Comparison of ENCODE assay signal across 16 cellular contexts in genomic region chr21:46291561-46291960, GRCh38. TPM values are rescaled to one million over a fixed set of nuclear protein-coding genes. Genes with fewer than 3 reads are reported as not detected.
A peak's percentile ranks its signal among the peaks of the same experiment; 100 is the strongest.
DNase-seq lines count a peak whose midpoint lies in the region; ATAC-seq, FAIRE-seq and TF ChIP-seq lines count a peak whose summit lies in the region.
"Had no signal": no experiment of that assay in that cellular context is flagged by ENCODE, and none has a peak within 500 bp of the region (broad histone marks: within the 10 kb centered on the region; RNA-seq: fewer than 3 reads in every experiment).

No MANE protein-coding gene starts in this region.

- no peak for DNase-seq in activated CD8-positive, alpha-beta T cell treated with anti-CD3 and anti-CD28 coated beads, Interleukin-2, amount 10 ng/mL, durations not matched to agents 7 days and 5 days
- DNase-seq in activated CD8-positive, alpha-beta T cell treated with anti-CD3 and anti-CD28 coated beads for 36 hours: no peak
- no peak for DNase-seq in endodermal cell
- no peak for DNase-seq in D721Med (ENCODE audit: insufficient read length, low spot score)
- DNase-seq: CD4-positive, CD25-positive, alpha-beta regulatory T cell; DND-41; H7; NCI-H1105 treated with DMSO at 0.1 percent for 48 hours; NCI-H2029 treated with DMSO at 0.1 percent for 48 hours; NCI-H226; NCI-H510A treated with DMSO at 0.1 percent for 48 hours; NCI-H748 treated with DMSO at 0.1 percent for 48 hours had no signal

- H3K4me3 ChIP-seq in endodermal cell (ENCODE audit: low read length): peak overlapping the region; percentile 28
- H3K4me3 ChIP-seq: GM12878 had no signal

- no peak for ATAC-seq in activated CD8-positive, alpha-beta T cell treated with anti-CD3 and anti-CD28 coated beads, Interleukin-2, amount 10 ng/mL, durations not matched to agents 7 days and 5 days
- ATAC-seq in activated CD8-positive, alpha-beta T cell treated with anti-CD3 and anti-CD28 coated beads for 36 hours: no peak
- no peak for ATAC-seq in HG03159 (IDR thresholded peaks at IDR 0.05; ENCODE audit: unreplicated experiment)
- ATAC-seq: GM12878 had no signal

- H3K4me3 Mint-ChIP-seq in activated CD8-positive, alpha-beta T cell treated with anti-CD3 and anti-CD28 coated beads, Interleukin-2, amount 10 ng/mL, durations not matched to agents 7 days and 5 days: no peak overlapping the region
- no peak overlapping the region for H3K4me3 Mint-ChIP-seq in activated CD8-positive, alpha-beta T cell treated with anti-CD3 and anti-CD28 coated beads for 36 hours
- H3K4me3 Mint-ChIP-seq in endodermal cell: no peak overlapping the region
- H3K4me3 Mint-ChIP-seq: CD4-positive, CD25-positive, alpha-beta regulatory T cell had no signal

- H3K27me3 ChIP-seq in endodermal cell (ENCODE audit: control insufficient read depth, insufficient read depth, low read length, poor library complexity, severe bottlenecking): no peaks in the 10 kb centered on the region

- POLR2A ChIA-PET in activated CD8-positive, alpha-beta T cell treated with anti-CD3 and anti-CD28 coated beads, Interleukin-2, amount 10 ng/mL, durations not matched to agents 7 days and 5 days (lab: Charles Lee): no interaction called here
- POLR2A ChIA-PET in activated CD8-positive, alpha-beta T cell treated with anti-CD3 and anti-CD28 coated beads for 36 hours (lab: Charles Lee): interaction anchor here (0.6 kb wide), 1 partner anchor 31 kb away, joined by 3 read pairs; no protein-coding TSS in a partner anchor

- H3K9me3 ChIP-seq in endodermal cell (ENCODE audit: control insufficient read depth, low read length): peaks cover 12% of the 10 kb centered on the region

- no peaks in the 10 kb centered on the region for H3K27me3 Mint-ChIP-seq in activated CD8-positive, alpha-beta T cell treated with anti-CD3 and anti-CD28 coated beads, Interleukin-2, amount 10 ng/mL, durations not matched to agents 7 days and 5 days (ENCODE audit: low read depth)
- peaks cover 2% of the 10 kb centered on the region for H3K27me3 Mint-ChIP-seq in activated CD8-positive, alpha-beta T cell treated with anti-CD3 and anti-CD28 coated beads for 36 hours
- H3K27me3 Mint-ChIP-seq in endodermal cell (ENCODE audit: insufficient read depth): no peaks in the 10 kb centered on the region
- H3K27me3 Mint-ChIP-seq: CD4-positive, CD25-positive, alpha-beta regulatory T cell had no signal

- peaks cover 32% of the 10 kb centered on the region for H3K36me3 Mint-ChIP-seq in activated CD8-positive, alpha-beta T cell treated with anti-CD3 and anti-CD28 coated beads, Interleukin-2, amount 10 ng/mL, durations not matched to agents 7 days and 5 days (ENCODE audit: low read depth)
- H3K36me3 Mint-ChIP-seq in activated CD8-positive, alpha-beta T cell treated with anti-CD3 and anti-CD28 coated beads for 36 hours (ENCODE audit: low read depth): peaks cover 18% of the 10 kb centered on the region
- peaks cover 21% of the 10 kb centered on the region for H3K36me3 Mint-ChIP-seq in endodermal cell (ENCODE audit: low read depth)

- CTCF ChIA-PET in activated CD8-positive, alpha-beta T cell treated with anti-CD3 and anti-CD28 coated beads, Interleukin-2, amount 10 ng/mL, durations not matched to agents 7 days and 5 days (lab: Charles Lee): no interaction called here
- CTCF ChIA-PET in activated CD8-positive, alpha-beta T cell treated with anti-CD3 and anti-CD28 coated beads for 36 hours (lab: Charles Lee): no interaction called here

- WGBS in endodermal cell (ENCODE audit: insufficient coverage in 1 of 2, insufficient read length in 1 of 2), 2 experiments: 89 to 95% methylated on average over 1 to 2 of the region's 2 CpGs

- peaks cover 50% of the 10 kb centered on the region for H3K4me1 Mint-ChIP-seq in activated CD8-positive, alpha-beta T cell treated with anti-CD3 and anti-CD28 coated beads, Interleukin-2, amount 10 ng/mL, durations not matched to agents 7 days and 5 days (ENCODE audit: low read depth)
- peaks cover 32% of the 10 kb centered on the region for H3K4me1 Mint-ChIP-seq in activated CD8-positive, alpha-beta T cell treated with anti-CD3 and anti-CD28 coated beads for 36 hours (ENCODE audit: low read depth)
- peaks cover 15% of the 10 kb centered on the region for H3K4me1 Mint-ChIP-seq in endodermal cell

- peak overlapping the region; percentile 49 for H3K27ac Mint-ChIP-seq in activated CD8-positive, alpha-beta T cell treated with anti-CD3 and anti-CD28 coated beads, Interleukin-2, amount 10 ng/mL, durations not matched to agents 7 days and 5 days
- no peak overlapping the region for H3K27ac Mint-ChIP-seq in activated CD8-positive, alpha-beta T cell treated with anti-CD3 and anti-CD28 coated beads for 36 hours
- peak overlapping the region; percentile 44 for H3K27ac Mint-ChIP-seq in endodermal cell
- H3K27ac Mint-ChIP-seq: CD4-positive, CD25-positive, alpha-beta regulatory T cell had no signal

- FAIRE-seq in D721Med (lab: Jason Lieb, UNC): no peak
- FAIRE-seq: GM12878 had no signal

- H3K9me3 Mint-ChIP-seq in activated CD8-positive, alpha-beta T cell treated with anti-CD3 and anti-CD28 coated beads, Interleukin-2, amount 10 ng/mL, durations not matched to agents 7 days and 5 days (ENCODE audit: insufficient read depth): no peaks in the 10 kb centered on the region
- no peaks in the 10 kb centered on the region for H3K9me3 Mint-ChIP-seq in activated CD8-positive, alpha-beta T cell treated with anti-CD3 and anti-CD28 coated beads for 36 hours
- peaks cover 6% of the 10 kb centered on the region for H3K9me3 Mint-ChIP-seq in endodermal cell

- no peaks in the 10 kb centered on the region for H3K4me1 ChIP-seq in endodermal cell (ENCODE audit: control insufficient read depth, insufficient read depth, low read length)

- intact Hi-C loops in activated CD8-positive, alpha-beta T cell treated with anti-CD3 and anti-CD28 coated beads for 36 hours (cut with micrococcal nuclease): no loop called here

- TF ChIP-seq CTCF in activated CD8-positive, alpha-beta T cell treated with anti-CD3 and anti-CD28 coated beads for 36 hours (IDR thresholded peaks at IDR 0.05): no peak
- no peak for TF ChIP-seq CTCF in C4-2B (conservative IDR thresholded peaks at IDR 0.05)
- no peak for TF ChIP-seq CTCF in endodermal cell (conservative IDR thresholded peaks at IDR 0.05)
- TF ChIP-seq CTCF in D721Med (IDR thresholded peaks at IDR 0.05; ENCODE audit: insufficient read depth, missing control alignments): no peak

- peaks cover 19% of the 10 kb centered on the region for H3K36me3 ChIP-seq in endodermal cell (ENCODE audit: control insufficient read depth, insufficient read depth, low read length)

- H3K27ac ChIP-seq in C4-2B (peak overlapping the region; percentile 73), endodermal cell (ENCODE audit: low read depth, low read length) (no peak overlapping the region)
- H3K27ac ChIP-seq: RWPE1 had no signal

- H3K9ac ChIP-seq in endodermal cell (ENCODE audit: extremely low read depth, low read length, poor library complexity, severe bottlenecking): no peak overlapping the region

RNA-seq across cellular contexts. Expression of gene YBEY, which starts 5.4 kb away (rescaled TPM):
- 10 to 100 TPM; 13.4 to 15.2 TPM for total RNA-seq in activated CD8-positive, alpha-beta T cell treated with anti-CD3 and anti-CD28 coated beads, Interleukin-2, amount 10 ng/mL, durations not matched to agents 7 days and 5 days
- total RNA-seq in activated CD8-positive, alpha-beta T cell treated with anti-CD3 and anti-CD28 coated beads for 36 hours: 10 to 100 TPM; 14.9 to 16.2 TPM
- 10 to 100 TPM; 19.6 to 23.3 TPM for total RNA-seq in endodermal cell
- 40.0 TPM for polyA plus RNA-seq in endodermal cell (2013, experiment 1 of 2)
- polyA plus RNA-seq in endodermal cell (2013, experiment 2 of 2): 28.0 TPM

RNA-seq across cellular contexts. Expression of gene MCM3AP, which starts 6.2 kb away (rescaled TPM):
- 100 to 1,000 TPM; 106 to 113 TPM for total RNA-seq in activated CD8-positive, alpha-beta T cell treated with anti-CD3 and anti-CD28 coated beads, Interleukin-2, amount 10 ng/mL, durations not matched to agents 7 days and 5 days
- 100 to 1,000 TPM; 108 to 112 TPM for total RNA-seq in activated CD8-positive, alpha-beta T cell treated with anti-CD3 and anti-CD28 coated beads for 36 hours
- total RNA-seq in endodermal cell: 100 to 1,000 TPM; 120 to 161 TPM
- polyA plus RNA-seq in endodermal cell (2013, experiment 1 of 2): 84.8 TPM
- polyA plus RNA-seq in endodermal cell (2013, experiment 2 of 2): 76.7 TPM

RNA-seq across cellular contexts. Expression of gene C21orf58, which starts 32.1 kb away (rescaled TPM):
- total RNA-seq in activated CD8-positive, alpha-beta T cell treated with anti-CD3 and anti-CD28 coated beads, Interleukin-2, amount 10 ng/mL, durations not matched to agents 7 days and 5 days: 10 to 100 TPM; 59.0 to 65.4 TPM
- total RNA-seq in activated CD8-positive, alpha-beta T cell treated with anti-CD3 and anti-CD28 coated beads for 36 hours: 10 to 100 TPM; 23.9 to 25.2 TPM
- total RNA-seq in endodermal cell: 10 to 100 TPM; 19.6 to 37.4 TPM
- polyA plus RNA-seq in endodermal cell (2013, experiment 1 of 2): 24.1 TPM
- polyA plus RNA-seq in endodermal cell (2013, experiment 2 of 2): 26.2 TPM

RNA-seq across cellular contexts. Expression of gene PCNT, which starts 32.4 kb away (rescaled TPM):
- 10 to 100 TPM; 89.0 to 98.8 TPM for total RNA-seq in activated CD8-positive, alpha-beta T cell treated with anti-CD3 and anti-CD28 coated beads, Interleukin-2, amount 10 ng/mL, durations not matched to agents 7 days and 5 days
- total RNA-seq in activated CD8-positive, alpha-beta T cell treated with anti-CD3 and anti-CD28 coated beads for 36 hours: 10 to 100 TPM; 46.2 to 46.6 TPM
- total RNA-seq in endodermal cell: 10 to 100 TPM; 40.1 to 40.7 TPM
- polyA plus RNA-seq in endodermal cell (2013, experiment 1 of 2): 32.9 TPM
- 28.4 TPM for polyA plus RNA-seq in endodermal cell (2013, experiment 2 of 2)
